ENCODE assay signal across 9 cellular contexts in genomic region chr6:99887066-99887465, GRCh38.
"Had no signal": no experiment of that assay in that cellular context is flagged by ENCODE, and none has a peak within 500 bp of the region (broad histone marks: within the 10 kb centered on the region; RNA-seq: fewer than 3 reads in every experiment).

No MANE protein-coding gene starts in this region.

- H3K27ac ChIP-seq: GM23248 had no signal

- H3K4me3 ChIP-seq: GM23248, GM23338, HAP-1 had no signal

- H3K9me3 ChIP-seq: HAP-1 had no signal

- H2AFZ ChIP-seq: GM23248, GM23338 had no signal

- H3K9ac ChIP-seq: GM23248 had no signal

- DNase-seq: GM23248, GOT3, H7, H9, HCEC 1CT, HFFc6 had no signal

- ATAC-seq: GM23338, HCT116 had no signal

- H3K9me3 Mint-ChIP-seq: GM23338, H9, HFFc6 had no signal

- H3K4me3 Mint-ChIP-seq: GM23338, H9, HFFc6 had no signal

- H3K4me1 ChIP-seq: HAP-1 had no signal

- H3K27ac Mint-ChIP-seq: GM23338, H9, HFFc6 had no signal

- H3K4me2 ChIP-seq: GM23338 had no signal

- H3K36me3 ChIP-seq: HAP-1 had no signal
